ENCODE assay signal across 19 cellular contexts in genomic region chr1:30780409-30780808, GRCh38. TPM values are rescaled to one million over a fixed set of nuclear protein-coding genes. Genes with fewer than 3 reads are reported as not detected.
A peak's percentile ranks its signal among the peaks of the same experiment; 100 is the strongest.
DNase-seq lines count a peak whose midpoint lies in the region; ATAC-seq and TF ChIP-seq lines count a peak whose summit lies in the region.
"Had no signal": no experiment of that assay in that cellular context is flagged by ENCODE, and none has a peak within 500 bp of the region (broad histone marks: within the 10 kb centered on the region; RNA-seq: fewer than 3 reads in every experiment).

No MANE protein-coding gene starts in this region.

- H3K4me2 ChIP-seq in DOHH2 (ENCODE audit: low read length): peak overlapping the region; percentile 42

- no peaks in the 10 kb centered on the region for H4K20me1 ChIP-seq in DOHH2 (ENCODE audit: control insufficient read depth, insufficient read depth, low read depth, low read length)

- no peaks in the 10 kb centered on the region for H3K36me3 ChIP-seq in DOHH2 (ENCODE audit: control insufficient read depth, low read length)
- H3K36me3 ChIP-seq: SJCRH30 had no signal

- peaks cover 3% of the 10 kb centered on the region; the same call in 1 of the 2 replicates for H3K27me3 ChIP-seq in DOHH2 (ENCODE audit: control insufficient read depth, low read length)
- H3K27me3 ChIP-seq: body of pancreas, SJCRH30 had no signal

- intact Hi-C loops in dendritic cell treated with granulocyte-macrophage colony-stimulating factor and Interleukin-4, amounts not matched to agents 40 ng/mL and 50 ng/mL, for 4 days (cut with micrococcal nuclease): loop anchor here (5.0 kb wide), 1 partner anchor 147 kb away; no protein-coding TSS in a partner anchor
- intact Hi-C loops in activated CD8-positive, alpha-beta T cell treated with anti-CD3 and anti-CD28 coated beads for 36 hours (cut with micrococcal nuclease): no loop called here

- H3F3A ChIP-seq in DOHH2 (ENCODE audit: control insufficient read depth, insufficient read depth): no peaks in the 10 kb centered on the region

- no peaks in the 10 kb centered on the region for H3K36me3 Mint-ChIP-seq in dendritic cell treated with granulocyte-macrophage colony-stimulating factor and Interleukin-4, amounts not matched to agents 40 ng/mL and 50 ng/mL, for 4 days (ENCODE audit: low read depth)
- no peaks in the 10 kb centered on the region for H3K36me3 Mint-ChIP-seq in stimulated activated memory B cell treated with anti-CD40 and anti-IgM and Interleukin-4, amounts not matched to agents 10 μg/mL and 1 μg/mL and 100 μg/mL, for 72 hours
- no peaks in the 10 kb centered on the region for H3K36me3 Mint-ChIP-seq in activated CD8-positive, alpha-beta T cell treated with anti-CD3 and anti-CD28 coated beads for 36 hours (ENCODE audit: low read depth)

- H3K9me3 ChIP-seq in DOHH2 (ENCODE audit: control insufficient read depth, insufficient read depth, low read length): no peaks in the 10 kb centered on the region
- H3K9me3 ChIP-seq: body of pancreas, SJCRH30 had no signal

- no peak overlapping the region for H3K4me3 Mint-ChIP-seq in dendritic cell treated with granulocyte-macrophage colony-stimulating factor and Interleukin-4, amounts not matched to agents 40 ng/mL and 50 ng/mL, for 4 days
- H3K4me3 Mint-ChIP-seq in stimulated activated memory B cell treated with anti-CD40 and anti-IgM and Interleukin-4, amounts not matched to agents 10 μg/mL and 1 μg/mL and 100 μg/mL, for 72 hours: peak overlapping the region; percentile 22
- no peak overlapping the region for H3K4me3 Mint-ChIP-seq in activated CD8-positive, alpha-beta T cell treated with anti-CD3 and anti-CD28 coated beads for 36 hours
- H3K4me3 Mint-ChIP-seq: activated CD4-positive, alpha-beta T cell treated with anti-CD3 and anti-CD28 coated beads for 36 hours; activated T-cell treated with anti-CD3 and anti-CD28 coated beads, Interleukin-2, amount 50 U/mL, for 24 hours; CD4-positive, alpha-beta T cell had no signal

- peak; percentile 60 for DNase-seq in NAMALWA (ENCODE audit: low spot score)
- no peak for DNase-seq in NCI-H524 (lab: John Stamatoyannopoulos, UW)
- DNase-seq in activated CD8-positive, alpha-beta T cell treated with anti-CD3 and anti-CD28 coated beads for 36 hours: no peak
- no peak for DNase-seq in activated CD4-positive, alpha-beta T cell treated with anti-CD3 and anti-CD28 coated beads for 48 hours
- DNase-seq: activated CD4-positive, alpha-beta T cell treated with anti-CD3 and anti-CD28 coated beads for 36 hours; activated gamma-delta T cell; activated T-cell treated with anti-CD3 and anti-CD28 coated beads, Interleukin-2, amount 50 U/mL, for 24 hours; CD4-positive, alpha-beta T cell; EL; H7; NCI-H69; SJCRH30; stimulated activated CD8-positive, alpha-beta memory T cell treated with anti-CD3 and anti-CD28 coated beads, Interleukin-4, amount 100 ng/mL, for 48 hours had no signal

- CTCF ChIA-PET in activated CD8-positive, alpha-beta T cell treated with anti-CD3 and anti-CD28 coated beads for 36 hours (lab: Charles Lee): interaction anchor here (0.7 to 10.3 kb wide), 13 partner anchors 8 to 146 kb away, joined by 3 to 283 read pairs (median 6); partner anchors contain the start of genes LAPTM5 and MATN1

- no peak overlapping the region for H3K4me3 ChIP-seq in DOHH2 (ENCODE audit: low read length)
- H3K4me3 ChIP-seq: body of pancreas, SJCRH30 had no signal

- no peaks in the 10 kb centered on the region for H3K79me2 ChIP-seq in DOHH2 (ENCODE audit: control insufficient read depth, low read length)

- H3K27ac ChIP-seq in DOHH2 (ENCODE audit: low read depth, low read length): no peak overlapping the region
- H3K27ac ChIP-seq: SJCRH30 had no signal

- no peaks in the 10 kb centered on the region for H3K9me3 Mint-ChIP-seq in dendritic cell treated with granulocyte-macrophage colony-stimulating factor and Interleukin-4, amounts not matched to agents 40 ng/mL and 50 ng/mL, for 4 days
- H3K9me3 Mint-ChIP-seq in stimulated activated memory B cell treated with anti-CD40 and anti-IgM and Interleukin-4, amounts not matched to agents 10 μg/mL and 1 μg/mL and 100 μg/mL, for 72 hours: no peaks in the 10 kb centered on the region
- no peaks in the 10 kb centered on the region for H3K9me3 Mint-ChIP-seq in activated CD8-positive, alpha-beta T cell treated with anti-CD3 and anti-CD28 coated beads for 36 hours
- H3K9me3 Mint-ChIP-seq: activated T-cell treated with anti-CD3 and anti-CD28 coated beads, Interleukin-2, amount 50 U/mL, for 24 hours; CD4-positive, alpha-beta T cell had no signal

- POLR2A ChIA-PET in activated CD8-positive, alpha-beta T cell treated with anti-CD3 and anti-CD28 coated beads for 36 hours (lab: Charles Lee): interaction anchor here (1.0 to 4.0 kb wide), 2 partner anchors 12 to 60 kb away, joined by 3 to 40 read pairs; no protein-coding TSS in a partner anchor

- peak; percentile 73 for ATAC-seq in stimulated activated memory B cell treated with anti-CD40 and anti-IgM and Interleukin-4, amounts not matched to agents 10 μg/mL and 1 μg/mL and 100 μg/mL, for 72 hours
- no peak for ATAC-seq in activated CD8-positive, alpha-beta T cell treated with anti-CD3 and anti-CD28 coated beads for 36 hours

- peaks cover 57% of the 10 kb centered on the region for H3K4me1 Mint-ChIP-seq in dendritic cell treated with granulocyte-macrophage colony-stimulating factor and Interleukin-4, amounts not matched to agents 40 ng/mL and 50 ng/mL, for 4 days (ENCODE audit: low read depth)
- peaks cover 40% of the 10 kb centered on the region for H3K4me1 Mint-ChIP-seq in stimulated activated memory B cell treated with anti-CD40 and anti-IgM and Interleukin-4, amounts not matched to agents 10 μg/mL and 1 μg/mL and 100 μg/mL, for 72 hours
- peaks cover 16% of the 10 kb centered on the region for H3K4me1 Mint-ChIP-seq in activated CD8-positive, alpha-beta T cell treated with anti-CD3 and anti-CD28 coated beads for 36 hours (ENCODE audit: low read depth)

- H3K27ac Mint-ChIP-seq in dendritic cell treated with granulocyte-macrophage colony-stimulating factor and Interleukin-4, amounts not matched to agents 40 ng/mL and 50 ng/mL, for 4 days: peak overlapping the region; percentile 91
- H3K27ac Mint-ChIP-seq in stimulated activated memory B cell treated with anti-CD40 and anti-IgM and Interleukin-4, amounts not matched to agents 10 μg/mL and 1 μg/mL and 100 μg/mL, for 72 hours: peak overlapping the region; percentile 75
- no peak overlapping the region for H3K27ac Mint-ChIP-seq in activated CD8-positive, alpha-beta T cell treated with anti-CD3 and anti-CD28 coated beads for 36 hours
- H3K27ac Mint-ChIP-seq: activated CD4-positive, alpha-beta T cell treated with anti-CD3 and anti-CD28 coated beads for 36 hours; activated T-cell treated with anti-CD3 and anti-CD28 coated beads, Interleukin-2, amount 50 U/mL, for 24 hours had no signal

- H3K9me2 ChIP-seq in DOHH2 (replicated peaks; ENCODE audit: control insufficient read depth, low read length): no peaks in the 10 kb centered on the region

- H3K27me3 Mint-ChIP-seq in dendritic cell treated with granulocyte-macrophage colony-stimulating factor and Interleukin-4, amounts not matched to agents 40 ng/mL and 50 ng/mL, for 4 days: peaks cover 12% of the 10 kb centered on the region
- H3K27me3 Mint-ChIP-seq in stimulated activated memory B cell treated with anti-CD40 and anti-IgM and Interleukin-4, amounts not matched to agents 10 μg/mL and 1 μg/mL and 100 μg/mL, for 72 hours: peaks cover 11% of the 10 kb centered on the region
- no peaks in the 10 kb centered on the region for H3K27me3 Mint-ChIP-seq in activated CD8-positive, alpha-beta T cell treated with anti-CD3 and anti-CD28 coated beads for 36 hours
- H3K27me3 Mint-ChIP-seq: activated CD4-positive, alpha-beta T cell treated with anti-CD3 and anti-CD28 coated beads for 36 hours; activated T-cell treated with anti-CD3 and anti-CD28 coated beads, Interleukin-2, amount 50 U/mL, for 24 hours; CD4-positive, alpha-beta T cell had no signal

- peaks cover 54% of the 10 kb centered on the region for H3K4me1 ChIP-seq in DOHH2 (ENCODE audit: control insufficient read depth, low read length)

- no peak for TF ChIP-seq CTCF in DOHH2 (IDR thresholded peaks at IDR 0.05; ENCODE audit: low read depth, low read length, poor library complexity, severe bottlenecking)
- no peak for TF ChIP-seq CTCF in activated CD8-positive, alpha-beta T cell treated with anti-CD3 and anti-CD28 coated beads for 36 hours (IDR thresholded peaks at IDR 0.05)

RNA-seq across cellular contexts. Expression of gene LAPTM5, which starts 22.8 kb away (rescaled TPM):
- 100 to 1,000 TPM; 229 to 237 TPM for total RNA-seq in activated CD8-positive, alpha-beta T cell treated with anti-CD3 and anti-CD28 coated beads for 36 hours

RNA-seq across cellular contexts. Expression of gene MATN1, which starts 57.0 kb away (rescaled TPM):
- 1 to 10 TPM in 1 of 2 experiments, under 1 TPM in 1; 0.45 to 1.4 TPM for total RNA-seq in activated CD8-positive, alpha-beta T cell treated with anti-CD3 and anti-CD28 coated beads for 36 hours
- total RNA-seq: glomerular endothelial cell, left lobe of liver had no signal
